1 cellular context compared by ENCODE assay signal in the genomic region with DNA sequence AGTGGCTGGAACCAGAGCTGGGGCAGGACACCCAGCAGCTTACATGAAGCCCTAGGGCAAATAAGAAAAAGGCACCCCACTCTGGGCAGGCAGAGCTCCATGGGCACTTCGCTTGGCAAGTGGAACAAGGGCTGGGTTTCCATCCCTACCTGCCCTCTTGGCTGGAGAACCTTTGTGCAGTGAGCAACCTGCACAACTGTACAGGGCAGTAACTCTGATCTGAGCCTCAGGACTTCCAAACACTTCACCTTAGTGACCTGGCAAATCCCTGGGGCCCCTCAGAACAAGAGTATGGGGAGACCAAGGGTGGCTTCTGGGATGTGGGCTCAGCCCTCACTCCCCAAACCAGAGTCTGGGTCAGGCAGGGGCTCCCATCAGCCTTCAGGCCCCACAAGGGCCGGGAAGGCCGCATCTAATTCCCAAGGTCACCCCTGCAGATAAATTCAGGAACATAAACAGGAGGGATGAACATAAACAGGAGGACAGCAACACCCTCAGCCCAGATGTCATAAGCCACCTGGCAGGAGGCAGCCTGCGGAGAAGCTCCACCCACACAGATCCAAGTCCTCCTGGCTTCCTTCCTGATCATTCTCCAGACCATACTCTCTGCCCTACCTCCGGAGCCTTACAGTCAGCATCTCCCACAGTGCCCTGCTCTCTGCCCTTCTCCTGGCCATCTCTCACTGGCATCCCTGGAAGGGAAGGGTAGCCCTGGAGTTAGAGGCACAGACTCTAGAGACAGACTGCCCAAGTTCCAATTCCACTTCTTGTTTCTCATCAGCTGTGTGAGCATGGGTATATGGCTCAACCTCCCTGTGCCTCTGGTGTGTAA.
TF ChIP-seq lines count a peak whose summit lies in the region.

No MANE protein-coding gene starts in this region.

TF ChIP-seq in liver, 16 proteins besides CTCF, POLR2A, EP300 and RAD21 (continued from another document):
- peak; percentile 83 for TF ChIP-seq TAF1 (conservative IDR thresholded peaks at IDR 0.05)
- TF ChIP-seq GABPA (IDR thresholded peaks at IDR 0.05 in 1 of 2, conservative IDR thresholded peaks at IDR 0.05 in 1 of 2) = no peak
- no peak for TF ChIP-seq NR2F2 (IDR thresholded peaks at IDR 0.05)
- peak; percentile 79 to 88 for TF ChIP-seq HNF4A (conservative IDR thresholded peaks at IDR 0.05)
- peak; percentile 20 for TF ChIP-seq HNF4G (IDR thresholded peaks at IDR 0.05)
TF ChIP-seq in liver: peak in this region for 13.
